ENCODE assay signal across 8 cellular contexts in genomic region chr20:15236812-15237211, GRCh38.
DNase-seq lines count a peak whose midpoint lies in the region; ATAC-seq, FAIRE-seq and TF ChIP-seq lines count a peak whose summit lies in the region.

No MANE protein-coding gene starts in this region.

- 67 to 71% methylated on average over 1 of the region's 1 CpG for WGBS in gastroesophageal sphincter (ENCODE audit: low coverage in 1 of 2), 2 donors

- no peak for TF ChIP-seq EP300 in gastroesophageal sphincter (IDR thresholded peaks at IDR 0.05)

- H3K27ac ChIP-seq in HEK293 (ENCODE audit: extremely low read depth, low read depth, low read length): no peak overlapping the region
- no peak overlapping the region for H3K27ac ChIP-seq in gastroesophageal sphincter

- CTCF ChIA-PET in HEK293 (lab: Yijun Ruan, JAX): interaction anchor here (0.6 to 1.1 kb wide), 8 partner anchors 16 to 892 kb away, joined by 3 to 4 read pairs (median 3); no protein-coding TSS in a partner anchor

- H3K9me3 Mint-ChIP-seq in nephron progenitor cell: no peaks in the 10 kb centered on the region

- H3K4me1 Mint-ChIP-seq in nephron progenitor cell: peaks cover 17% of the 10 kb centered on the region

- ATAC-seq in gastroesophageal sphincter: no peak

- H3K4me3 Mint-ChIP-seq in nephron progenitor cell: no peak overlapping the region

- no peaks in the 10 kb centered on the region for H3K36me3 Mint-ChIP-seq in nephron progenitor cell (ENCODE audit: low read depth)

- H3K36me3 ChIP-seq in HEK293 (ENCODE audit: control insufficient read depth in 2 of 2, insufficient read depth in 1 of 2, low read length in 2 of 2): no peaks in the 10 kb centered on the region
- H3K36me3 ChIP-seq in bronchial epithelial cell (ENCODE audit: control insufficient read depth, insufficient read depth, low read length): no peaks in the 10 kb centered on the region
- no peaks in the 10 kb centered on the region for H3K36me3 ChIP-seq in gastroesophageal sphincter

- H3K4me1 ChIP-seq in HEK293 (ENCODE audit: control insufficient read depth, insufficient read depth, low read length): no peaks in the 10 kb centered on the region
- no peaks in the 10 kb centered on the region for H3K4me1 ChIP-seq in gastroesophageal sphincter

- H3K27ac Mint-ChIP-seq in nephron progenitor cell: no peak overlapping the region

- no peaks in the 10 kb centered on the region for H3K9me3 ChIP-seq in HEK293 (ENCODE audit: control insufficient read depth, insufficient read depth, low read depth, low read length)
- H3K9me3 ChIP-seq in gastroesophageal sphincter: no peaks in the 10 kb centered on the region

- POLR2A ChIA-PET in HEK293 (lab: Yijun Ruan, JAX): no interaction called here

- H3K4me3 ChIP-seq in HEK293 (ENCODE audit: low read depth, low read length) (no peak overlapping the region), NB4 (ENCODE audit: low read depth, low read length) (no peak overlapping the region), bronchial epithelial cell (ENCODE audit: low read depth, low read length) (no peak overlapping the region), gastroesophageal sphincter (no peak overlapping the region)

- peak; percentile 4 for DNase-seq in SIG-M5 treated with dmso at 0.1 percent for 504 hours (lab: John Stamatoyannopoulos, UW; ENCODE audit: unreplicated experiment)
- DNase-seq in SIG-M5 (lab: John Stamatoyannopoulos, UW): no peak
- peak; percentile 79 for DNase-seq in NB4 (ENCODE audit: low read depth)
- peak; percentile 73 for DNase-seq in bronchial epithelial cell (ENCODE audit: low read depth)
- peak; percentile 26 for DNase-seq in nephron progenitor cell
- no peak for DNase-seq in activated naive CD4-positive, alpha-beta T cell treated with anti-CD3 and anti-CD28 coated beads, Interleukin-2, amount 50 U/mL, for 16 hours

- H3K27me3 Mint-ChIP-seq in nephron progenitor cell (ENCODE audit: low read depth, poor library complexity): no peaks in the 10 kb centered on the region

- TF ChIP-seq POLR2A in NB4 (IDR thresholded peaks at IDR 0.05; ENCODE audit: extremely low read depth, insufficient read length): no peak
- no peak for TF ChIP-seq POLR2A in gastroesophageal sphincter (IDR thresholded peaks at IDR 0.05)

- no peak for TF ChIP-seq CTCF in HEK293 (tag by site-specific recombination; IDR thresholded peaks at IDR 0.05)
- TF ChIP-seq CTCF in NB4 (IDR thresholded peaks at IDR 0.05; ENCODE audit: low read depth, low read length): peak; percentile 40
- peak; percentile 74 for TF ChIP-seq CTCF in bronchial epithelial cell (IDR thresholded peaks at IDR 0.05; ENCODE audit: insufficient read depth, low read length, severe bottlenecking)
- TF ChIP-seq CTCF in nephron progenitor cell (IDR thresholded peaks at IDR 0.05): peak; percentile 38
- TF ChIP-seq CTCF in gastroesophageal sphincter (IDR thresholded peaks at IDR 0.05): no peak

- no peaks in the 10 kb centered on the region for H3K27me3 ChIP-seq in bronchial epithelial cell (ENCODE audit: control insufficient read depth, insufficient read depth, low read length)
- H3K27me3 ChIP-seq in gastroesophageal sphincter: no peaks in the 10 kb centered on the region

- FAIRE-seq in bronchial epithelial cell (lab: Jason Lieb, UNC): peak; percentile 52

TF ChIP-seq in HEK293, 187 proteins besides CTCF, POLR2A, EP300 and RAD21:
- no peak for TF ChIP-seq BCL11B (tag by site-specific recombination; IDR thresholded peaks at IDR 0.05; ENCODE audit: low read depth)
- no peak for TF ChIP-seq ZNF350 (tag by site-specific recombination; IDR thresholded peaks at IDR 0.05)
- 0 out of 2 replicates have a peak, but pooled peaks have one; percentile 11 for TF ChIP-seq ZFHX2 (tag by site-specific recombination; conservative IDR thresholded peaks at IDR 0.05)
- no peak for TF ChIP-seq ZNF169 (tag by site-specific recombination; IDR thresholded peaks at IDR 0.05)
- TF ChIP-seq ZNF654 (tag by site-specific recombination; IDR thresholded peaks at IDR 0.05; ENCODE audit: low read depth): peak; percentile 33; the same call in 1 of the 2 replicates
- TF ChIP-seq ZNF560 (tag by site-specific recombination; IDR thresholded peaks at IDR 0.05; ENCODE audit: borderline replicate concordance): no peak
- TF ChIP-seq SP2 (tag by site-specific recombination; IDR thresholded peaks at IDR 0.05): no peak
- no peak for TF ChIP-seq ZEB2 (tag by site-specific recombination; IDR thresholded peaks at IDR 0.05)
- TF ChIP-seq BCL6B (tag by site-specific recombination; IDR thresholded peaks at IDR 0.05): no peak
- no peak for TF ChIP-seq MYNN (tag by site-specific recombination; IDR thresholded peaks at IDR 0.05; ENCODE audit: borderline replicate concordance)
- TF ChIP-seq ZNF518A (tag by site-specific recombination; conservative IDR thresholded peaks at IDR 0.05; ENCODE audit: low read depth): no peak
- no peak for TF ChIP-seq ZNF2 (tag by site-specific recombination; IDR thresholded peaks at IDR 0.05)
- TF ChIP-seq ZSCAN16 (tag by site-specific recombination; IDR thresholded peaks at IDR 0.05): no peak
- no peak for TF ChIP-seq ZNF175 (tag by site-specific recombination; IDR thresholded peaks at IDR 0.05)

Comparison
In these comparisons a context has a peak if more than half of its experiments do, and no peak if none do; other contexts are left out.
1. DNase-seq: peak in SIG-M5 treated with dmso at 0.1 percent for 504 hours (single experiment), NB4 (single experiment), bronchial epithelial cell (single experiment) and nephron progenitor cell (single experiment); none in SIG-M5 (single experiment) and activated naive CD4-positive, alpha-beta T cell treated with anti-CD3 and anti-CD28 coated beads, Interleukin-2, amount 50 U/mL, for 16 hours (single experiment).
2. CTCF ChIP-seq: peak in NB4 (single experiment), bronchial epithelial cell (single experiment) and nephron progenitor cell (single experiment); none in HEK293 (single experiment) and gastroesophageal sphincter (0 of 4).